In genomic region chr9:18421391-18421790, GRCh38 we compare ENCODE assay signal across 21 cellular contexts.
"Had no signal": no experiment of that assay in that cellular context is flagged by ENCODE, and none has a peak within 500 bp of the region (broad histone marks: within the 10 kb centered on the region; RNA-seq: fewer than 3 reads in every experiment).

No MANE protein-coding gene starts in this region.

- DNase-seq: activated CD4-positive, alpha-beta memory T cell treated with anti-CD3 and anti-CD28 coated beads, Interleukin-2, amount 10 ng/mL, durations not matched to agents 7 days and 5 days; activated CD4-positive, alpha-beta T cell treated with anti-CD3 and anti-CD28 coated beads, Interleukin-2, amount 10 ng/mL, durations not matched to agents 24 days and 14 days; activated CD4-positive, CD25-positive, alpha-beta regulatory T cell treated with anti-CD3 and anti-CD28 coated beads, Interleukin-2, amount 50 U/mL, for 72 hours; activated T-cell treated with anti-CD3 and anti-CD28 coated beads, Interleukin-2, amount 50 U/mL, for 4 hours; central memory CD4-positive, alpha-beta T cell; effector CD8-positive, alpha-beta T cell; left lung; lower lobe of right lung; mesenchymal stem cell; mucosa of descending colon; posterior cingulate gyrus; right cardiac atrium; stimulated activated CD4-positive, alpha-beta T cell treated with anti-CD3 and anti-CD28 coated beads, Interleukin-15, amount 100 ng/mL, for 24 hours; stimulated activated CD4-positive, alpha-beta T cell treated with anti-CD3 and anti-CD28 coated beads, Interleukin-2, amount 100 ng/mL, for 24 hours; stimulated activated naive B cell treated with anti-CD40 and anti-IgM and Interleukin-4, amounts not matched to agents 10 μg/mL and 1 μg/mL and 100 μg/mL, for 72 hours; stomach; tibial artery; upper lobe of right lung had no signal

- H3K9me3 ChIP-seq: breast epithelium, left lung, lower lobe of right lung, mucosa of descending colon, stomach, tibial artery, upper lobe of right lung had no signal

- H3K4me1 ChIP-seq: breast epithelium, left lung, lower lobe of right lung, stomach, tibial artery, upper lobe of right lung had no signal

- H3K4me3 ChIP-seq: breast epithelium, left lung, lower lobe of right lung, mucosa of descending colon, stomach, tibial artery, upper lobe of right lung had no signal

- ATAC-seq: activated T-cell treated with anti-CD3 and anti-CD28 coated beads, Interleukin-2, amount 50 U/mL, for 4 hours; activated T-helper 17 cell treated with anti-CD3 and anti-CD28 coated beads, Interleukin-2, amount 50 U/mL, for 72 hours; left lung; lower lobe of right lung; mucosa of descending colon; natural killer cell treated with Interleukin-12 subunit alpha and Interleukin-12 subunit beta and Interleukin-15 and Interleukin-18, amount 100 ng/mL, for 72 hours; right cardiac atrium; stimulated activated naive B cell treated with anti-CD40 and anti-IgM and Interleukin-4, amounts not matched to agents 10 μg/mL and 1 μg/mL and 100 μg/mL, for 72 hours; upper lobe of right lung had no signal

- H3K36me3 ChIP-seq: breast epithelium, left lung, lower lobe of right lung, stomach, tibial artery, upper lobe of right lung had no signal

- H3K27ac ChIP-seq: breast epithelium, left lung, lower lobe of right lung, stomach, tibial artery, upper lobe of right lung had no signal
